Comparison of ENCODE assay signal across 1 cellular context in genomic region chr12:22631863-22632463, GRCh38.
TF ChIP-seq lines count a peak whose summit lies in the region.

No MANE protein-coding gene starts in this region.

TF ChIP-seq in HepG2, 621 proteins besides CTCF, POLR2A, EP300 and RAD21 (continued from another document):
- TF ChIP-seq, protein P1, sequence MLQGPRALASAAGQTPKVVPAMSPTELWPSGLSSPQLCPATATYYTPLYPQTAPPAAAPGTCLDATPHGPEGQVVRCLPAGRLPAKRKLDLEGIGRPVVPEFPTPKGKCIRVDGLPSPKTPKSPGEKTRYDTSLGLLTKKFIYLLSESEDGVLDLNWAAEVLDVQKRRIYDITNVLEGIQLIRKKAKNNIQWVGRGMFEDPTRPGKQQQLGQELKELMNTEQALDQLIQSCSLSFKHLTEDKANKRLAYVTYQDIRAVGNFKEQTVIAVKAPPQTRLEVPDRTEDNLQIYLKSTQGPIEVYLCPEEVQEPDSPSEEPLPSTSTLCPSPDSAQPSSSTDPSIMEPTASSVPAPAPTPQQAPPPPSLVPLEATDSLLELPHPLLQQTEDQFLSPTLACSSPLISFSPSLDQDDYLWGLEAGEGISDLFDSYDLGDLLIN (CRISPR knock-in tag; IDR thresholded peaks at IDR 0.05; ENCODE audit: borderline replicate concordance) = no peak
- TF ChIP-seq RBFOX2 (IDR thresholded peaks at IDR 0.05; ENCODE audit: low read depth, low read length) = 0 out of 2 replicates have a peak, but pooled peaks have one; percentile 32
- TF ChIP-seq, protein P2, sequence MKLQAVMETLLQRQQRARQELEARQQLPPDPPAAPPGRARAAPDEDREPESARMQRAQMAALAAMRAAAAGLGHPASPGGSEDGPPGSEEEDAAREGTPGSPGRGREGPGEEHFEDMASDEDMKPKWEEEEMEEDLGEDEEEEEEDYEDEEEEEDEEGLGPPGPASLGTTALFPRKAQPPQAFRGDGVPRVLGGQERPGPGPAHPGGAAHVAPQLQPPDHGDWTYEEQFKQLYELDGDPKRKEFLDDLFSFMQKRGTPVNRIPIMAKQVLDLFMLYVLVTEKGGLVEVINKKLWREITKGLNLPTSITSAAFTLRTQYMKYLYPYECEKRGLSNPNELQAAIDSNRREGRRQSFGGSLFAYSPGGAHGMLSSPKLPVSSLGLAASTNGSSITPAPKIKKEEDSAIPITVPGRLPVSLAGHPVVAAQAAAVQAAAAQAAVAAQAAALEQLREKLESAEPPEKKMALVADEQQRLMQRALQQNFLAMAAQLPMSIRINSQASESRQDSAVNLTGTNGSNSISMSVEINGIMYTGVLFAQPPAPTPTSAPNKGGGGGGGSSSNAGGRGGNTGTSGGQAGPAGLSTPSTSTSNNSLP (IDR thresholded peaks at IDR 0.05; ENCODE audit: low read depth, low read length) = peak; percentile 11; the same call in 1 of the 2 replicates
